9 cellular contexts compared by ENCODE assay signal in genomic region chr9:74773886-74774479, GRCh38.
DNase-seq lines count a peak whose midpoint lies in the region; ATAC-seq and TF ChIP-seq lines count a peak whose summit lies in the region.
"Had no signal": no experiment of that assay in that cellular context is flagged by ENCODE, and none has a peak within 500 bp of the region (broad histone marks: within the 10 kb centered on the region; RNA-seq: fewer than 3 reads in every experiment).

No MANE protein-coding gene starts in this region.

- no peak overlapping the region for H3K4me3 ChIP-seq in liver (ENCODE audit: low read depth in 1 of 3, low read length in 3 of 3)
- H3K4me3 ChIP-seq: BLaER1 treated with 17β-estradiol and CSF1 and Interleukin-3, amounts not matched to agents 10 nM and 100 nM had no signal

- no peaks in the 10 kb centered on the region for H3K27me3 ChIP-seq in liver (ENCODE audit: control insufficient read depth in 4 of 4, insufficient read depth in 4 of 4, low read length in 3 of 4)
- H3K27me3 ChIP-seq: BLaER1 treated with 17β-estradiol and CSF1 and Interleukin-3, amounts not matched to agents 10 nM and 100 nM had no signal

- peak; percentile 47 for ATAC-seq in HG03097 (IDR thresholded peaks at IDR 0.05; ENCODE audit: low FRiP score, unreplicated experiment)

- peak; percentile 92 to 96 for TF ChIP-seq RAD21 in liver (IDR thresholded peaks at IDR 0.05)

- DNase-seq in NCI-H1436 (lab: John Stamatoyannopoulos, UW) (peak; percentile 65), NCI-H1436 treated with DMSO at 0.1 percent for 48 hours (lab: John Stamatoyannopoulos, UW) (no peak), NCI-H345 (lab: John Stamatoyannopoulos, UW) (peak; percentile 66), dermis blood vessel endothelial cell (peak; percentile 86)
- DNase-seq in activated CD4-positive, alpha-beta T cell treated with anti-CD3 and anti-CD28 coated beads, Interleukin-2, amount 50 U/mL, for 1 hour: peak; percentile 67
- DNase-seq in stimulated activated CD4-positive, alpha-beta T cell treated with anti-CD3 and anti-CD28 coated beads, TNF-alpha, amount 100 ng/mL, for 4 hours (ENCODE audit: low read depth in 3 of 3): peak; percentile 39 to 53 (median 43)

- no peaks in the 10 kb centered on the region for H3K9me3 ChIP-seq in liver (ENCODE audit: control insufficient read depth in 4 of 4, low read length in 3 of 4)

- WGBS in liver: 21% methylated on average over 8 of the region's 8 CpGs

- H3K27ac ChIP-seq in liver (ENCODE audit: low read depth in 1 of 2, low read length in 2 of 2): no peak overlapping the region
- H3K27ac ChIP-seq: BLaER1 treated with 17β-estradiol and CSF1 and Interleukin-3, amounts not matched to agents 10 nM and 100 nM had no signal

- no peak overlapping the region for H3K9ac ChIP-seq in liver (ENCODE audit: low read depth in 1 of 2, low read length in 2 of 2)
- H3K9ac ChIP-seq: BLaER1 treated with 17β-estradiol and CSF1 and Interleukin-3, amounts not matched to agents 10 nM and 100 nM had no signal

- H3K36me3 ChIP-seq in liver (ENCODE audit: control insufficient read depth in 4 of 4, insufficient read depth in 3 of 4, low read depth in 1 of 4, low read length in 3 of 4): no peaks in the 10 kb centered on the region
- H3K36me3 ChIP-seq: BLaER1 treated with 17β-estradiol and CSF1 and Interleukin-3, amounts not matched to agents 10 nM and 100 nM had no signal

- TF ChIP-seq CTCF in liver (IDR thresholded peaks at IDR 0.05; ENCODE audit: low read depth, low read length, missing input control): peak; percentile 90

- H3K4me1 ChIP-seq in liver (ENCODE audit: control insufficient read depth in 4 of 4, insufficient read depth in 4 of 4, low read length in 3 of 4): no peaks in the 10 kb centered on the region

TF ChIP-seq in liver, 16 proteins besides CTCF, POLR2A, EP300 and RAD21:
- TF ChIP-seq ATF3 (IDR thresholded peaks at IDR 0.05): no peak
- no peak for TF ChIP-seq ZBTB33 (IDR thresholded peaks at IDR 0.05)
- TF ChIP-seq FOXA1 (IDR thresholded peaks at IDR 0.05): no peak
- TF ChIP-seq JUND (IDR thresholded peaks at IDR 0.05): no peak
- no peak for TF ChIP-seq YY1 (IDR thresholded peaks at IDR 0.05)
- no peak for TF ChIP-seq REST (IDR thresholded peaks at IDR 0.05)
- TF ChIP-seq HNF4G (IDR thresholded peaks at IDR 0.05): no peak
- TF ChIP-seq RXRA (IDR thresholded peaks at IDR 0.05): no peak
- TF ChIP-seq GABPA (IDR thresholded peaks at IDR 0.05 in 1 of 2, conservative IDR thresholded peaks at IDR 0.05 in 1 of 2): no peak
- TF ChIP-seq NR2F2 (IDR thresholded peaks at IDR 0.05): no peak
- no peak for TF ChIP-seq EGR1 (IDR thresholded peaks at IDR 0.05; ENCODE audit: low read depth in 2 of 2)
- no peak for TF ChIP-seq TAF1 (conservative IDR thresholded peaks at IDR 0.05)
